ENCODE assay signal across 21 cellular contexts in the genomic region with DNA sequence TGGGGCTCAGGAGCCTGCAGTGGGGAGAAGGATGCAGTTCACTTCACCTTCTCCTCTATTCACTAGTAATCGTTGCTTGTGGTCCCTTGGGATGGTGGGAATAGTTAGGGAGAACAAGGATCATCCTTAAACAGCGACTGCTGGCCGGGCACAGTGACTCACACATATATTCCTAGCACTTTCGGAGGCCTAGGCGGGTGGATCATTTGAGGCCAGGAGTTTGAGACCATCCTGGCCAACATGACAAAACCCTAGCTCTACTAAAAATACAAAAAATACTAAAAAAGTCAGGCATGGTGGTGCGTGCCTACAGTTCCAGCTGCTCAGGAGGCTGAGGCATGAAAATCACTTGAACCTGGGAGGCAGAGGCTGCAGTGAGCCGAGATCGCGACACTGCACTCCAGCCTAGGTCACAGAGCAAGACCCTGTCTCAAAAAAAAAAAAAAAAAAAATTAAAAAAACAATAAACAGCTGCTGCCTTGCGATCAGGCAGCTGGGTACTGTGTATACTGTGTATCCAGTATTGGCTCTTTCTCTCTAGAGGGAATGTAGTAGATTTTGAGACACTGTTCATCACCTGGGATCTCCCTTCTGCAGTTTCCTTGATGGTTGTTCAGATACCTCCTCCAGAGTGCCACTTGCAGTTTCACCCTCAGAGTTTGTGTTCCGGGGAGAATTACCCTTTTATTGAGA. TPM values are rescaled to one million over a fixed set of nuclear protein-coding genes. Genes with fewer than 3 reads are reported as not detected.
"Had no signal": no experiment of that assay in that cellular context is flagged by ENCODE, and none has a peak within 500 bp of the region (broad histone marks: within the 10 kb centered on the region; RNA-seq: fewer than 3 reads in every experiment).

No MANE protein-coding gene starts in this region.

RNA-seq across cellular contexts. Expression of gene OR11H12, which starts 59.1 kb away (rescaled TPM):
- total RNA-seq: esophagus mucosa; fibroblast of lung; foreskin keratinocyte; gastroesophageal sphincter; heart left ventricle; hepatocyte; kidney epithelial cell; left cardiac atrium; left lung; lower leg skin; lung microvascular endothelial cell; mesothelial cell of epicardium; mucosa of gallbladder; naive thymus-derived CD4-positive, alpha-beta T cell; osteocyte; psoas muscle; renal cortical epithelial cell; thoracic aorta; tibial nerve; ureter; vagina had no signal
- polyA plus RNA-seq: fibroblast of lung; foreskin keratinocyte; heart left ventricle; hepatocyte; naive thymus-derived CD4-positive, alpha-beta T cell; psoas muscle had no signal
